28 cellular contexts compared by ENCODE assay signal in the genomic region with DNA sequence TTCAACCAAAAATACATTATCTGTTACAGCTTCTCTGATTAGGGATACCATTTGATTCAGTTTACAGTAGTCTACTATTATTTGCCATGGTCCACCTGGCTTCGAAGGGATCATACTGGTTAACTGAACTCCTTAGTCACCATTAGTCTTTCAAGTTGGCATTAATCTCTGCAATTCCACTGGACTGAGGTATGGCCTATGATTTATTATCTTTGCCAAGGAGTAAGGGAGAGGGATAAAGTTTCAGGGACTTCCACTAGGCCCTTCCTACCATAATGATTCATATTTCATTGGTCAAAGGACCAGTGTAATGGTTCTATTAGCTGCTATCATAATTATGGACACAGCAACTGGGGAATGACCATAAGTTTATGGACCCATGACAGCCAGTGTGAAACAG.
"Had no signal": no experiment of that assay in that cellular context is flagged by ENCODE, and none has a peak within 500 bp of the region (broad histone marks: within the 10 kb centered on the region; RNA-seq: fewer than 3 reads in every experiment).

No MANE protein-coding gene starts in this region.

- H3K27me3 ChIP-seq: stomach, suprapubic skin, testis, thyroid gland, tibial artery, tibial nerve, transverse colon, upper lobe of left lung, upper lobe of right lung, uterus, vagina had no signal

- DNase-seq: stimulated activated CD4-positive, alpha-beta T cell treated with anti-CD3 and anti-CD28 coated beads, Interleukin-2, amount 100 ng/mL, for 48 hours; stimulated activated CD4-positive, alpha-beta T cell treated with anti-CD3 and anti-CD28 coated beads, Interleukin-4, amount 100 ng/mL, for 1 hour; stimulated activated CD4-positive, alpha-beta T cell treated with anti-CD3 and anti-CD28 coated beads, Interleukin-4, amount 100 ng/mL, for 24 hours; stimulated activated CD4-positive, alpha-beta T cell treated with anti-CD3 and anti-CD28 coated beads, Interleukin-4, amount 100 ng/mL, for 4 hours; stimulated activated CD8-positive, alpha-beta memory T cell treated with anti-CD3 and anti-CD28 coated beads, Interleukin-4, amount 100 ng/mL, for 48 hours; stimulated activated naive B cell treated with anti-CD40 and anti-IgM and Interleukin-4, amounts not matched to agents 10 μg/mL and 1 μg/mL and 100 μg/mL, for 72 hours; stimulated activated naive CD4-positive, alpha-beta T cell; stimulated activated naive CD4-positive, alpha-beta T cell treated with Interleukin-2 at 50 U/mL for 16 hours; stimulated activated naive CD8-positive, alpha-beta T cell treated with anti-CD3 and anti-CD28 coated beads, Interleukin-15, amount 100 ng/mL, for 72 hours; stimulated activated naive CD8-positive, alpha-beta T cell treated with anti-CD3 and anti-CD28 coated beads, Interleukin-15, Interleukin-2, amounts not matched to agents 100 U/mL and 50 U/mL, for 24 hours; stomach; substantia nigra; testis; thyroid gland; tibial artery; transverse colon; trophoblast cell; upper lobe of left lung; upper lobe of right lung; uterus had no signal

- H3K27ac ChIP-seq: stomach, suprapubic skin, testis, thoracic aorta, thyroid gland, tibial nerve, transverse colon, upper lobe of left lung, upper lobe of right lung, uterus, vagina had no signal

- FAIRE-seq: urothelium cell line had no signal

- H3K4me3 ChIP-seq: stomach, suprapubic skin, testis, thoracic aorta, thyroid gland, tibial artery, tibial nerve, transverse colon, upper lobe of left lung, upper lobe of right lung, uterus, vagina had no signal

- H3K36me3 ChIP-seq: stomach, suprapubic skin, thoracic aorta, thyroid gland, tibial nerve, transverse colon, upper lobe of left lung, upper lobe of right lung, uterus, vagina had no signal

- H3K36me3 Mint-ChIP-seq: stimulated activated effector memory CD8-positive, alpha-beta T cell treated with anti-CD3 and anti-CD28 coated beads, Interleukin-12 subunit alpha, Interleukin-12 subunit beta, amount 100 ng/mL, for 72 hours had no signal

- H3K27ac Mint-ChIP-seq: stimulated activated effector memory CD8-positive, alpha-beta T cell treated with anti-CD3 and anti-CD28 coated beads, Interleukin-12 subunit alpha, Interleukin-12 subunit beta, amount 100 ng/mL, for 72 hours; stimulated activated memory B cell treated with anti-CD40 and anti-IgM and Interleukin-4, amounts not matched to agents 10 μg/mL and 1 μg/mL and 100 μg/mL, for 72 hours; stimulated activated naive CD8-positive, alpha-beta T cell treated with anti-CD3 and anti-CD28 coated beads, Interleukin-15, amount 100 ng/mL, for 72 hours; stimulated activated naive CD8-positive, alpha-beta T cell treated with anti-CD3 and anti-CD28 coated beads, Interleukin-15, Interleukin-2, amounts not matched to agents 100 ng/mL and 50 ng/mL, for 24 hours had no signal

- H3K27me3 Mint-ChIP-seq: stimulated activated memory B cell treated with anti-CD40 and anti-IgM and Interleukin-4, amounts not matched to agents 10 μg/mL and 1 μg/mL and 100 μg/mL, for 72 hours; stimulated activated naive B cell treated with anti-CD40 and anti-IgM and Interleukin-4, amounts not matched to agents 10 μg/mL and 1 μg/mL and 100 μg/mL, for 72 hours; stimulated activated naive CD8-positive, alpha-beta T cell treated with anti-CD3 and anti-CD28 coated beads, Interleukin-15, amount 100 ng/mL, for 72 hours; stimulated activated naive CD8-positive, alpha-beta T cell treated with anti-CD3 and anti-CD28 coated beads, Interleukin-15, Interleukin-2, amounts not matched to agents 100 ng/mL and 50 ng/mL, for 24 hours had no signal

- H3K9me3 ChIP-seq: suprapubic skin, testis, thyroid gland, vagina had no signal

- H3K4me1 Mint-ChIP-seq: stimulated activated effector memory CD8-positive, alpha-beta T cell treated with anti-CD3 and anti-CD28 coated beads, Interleukin-12 subunit alpha, Interleukin-12 subunit beta, amount 100 ng/mL, for 72 hours; stimulated activated naive CD8-positive, alpha-beta T cell treated with anti-CD3 and anti-CD28 coated beads, Interleukin-15, amount 100 ng/mL, for 72 hours had no signal

- ATAC-seq: stimulated activated effector memory CD8-positive, alpha-beta T cell treated with anti-CD3 and anti-CD28 coated beads, Interleukin-12 subunit alpha, Interleukin-12 subunit beta, amount 100 ng/mL, for 72 hours; stimulated activated memory B cell treated with anti-CD40 and anti-IgM and Interleukin-4, amounts not matched to agents 10 μg/mL and 1 μg/mL and 100 μg/mL, for 72 hours; stimulated activated naive B cell treated with anti-CD40 and anti-IgM and Interleukin-4, amounts not matched to agents 10 μg/mL and 1 μg/mL and 100 μg/mL, for 72 hours; stimulated activated naive CD8-positive, alpha-beta T cell treated with anti-CD3 and anti-CD28 coated beads, Interleukin-15, amount 100 ng/mL, for 72 hours; stimulated activated naive CD8-positive, alpha-beta T cell treated with anti-CD3 and anti-CD28 coated beads, Interleukin-15, Interleukin-2, amounts not matched to agents 100 U/mL and 50 U/mL, for 24 hours; upper lobe of right lung had no signal

- H3K4me1 ChIP-seq: suprapubic skin, testis, thyroid gland, tibial nerve, transverse colon, upper lobe of left lung, upper lobe of right lung, uterus, vagina had no signal

- H3K4me3 Mint-ChIP-seq: stimulated activated effector memory CD8-positive, alpha-beta T cell treated with anti-CD3 and anti-CD28 coated beads, Interleukin-12 subunit alpha, Interleukin-12 subunit beta, amount 100 ng/mL, for 72 hours; stimulated activated memory B cell treated with anti-CD40 and anti-IgM and Interleukin-4, amounts not matched to agents 10 μg/mL and 1 μg/mL and 100 μg/mL, for 72 hours; stimulated activated naive B cell treated with anti-CD40 and anti-IgM and Interleukin-4, amounts not matched to agents 10 μg/mL and 1 μg/mL and 100 μg/mL, for 72 hours; stimulated activated naive CD8-positive, alpha-beta T cell treated with anti-CD3 and anti-CD28 coated beads, Interleukin-15, amount 100 ng/mL, for 72 hours; stimulated activated naive CD8-positive, alpha-beta T cell treated with anti-CD3 and anti-CD28 coated beads, Interleukin-15, Interleukin-2, amounts not matched to agents 100 ng/mL and 50 ng/mL, for 24 hours had no signal
